ENCODE assay signal across 26 cellular contexts in the genomic region with DNA sequence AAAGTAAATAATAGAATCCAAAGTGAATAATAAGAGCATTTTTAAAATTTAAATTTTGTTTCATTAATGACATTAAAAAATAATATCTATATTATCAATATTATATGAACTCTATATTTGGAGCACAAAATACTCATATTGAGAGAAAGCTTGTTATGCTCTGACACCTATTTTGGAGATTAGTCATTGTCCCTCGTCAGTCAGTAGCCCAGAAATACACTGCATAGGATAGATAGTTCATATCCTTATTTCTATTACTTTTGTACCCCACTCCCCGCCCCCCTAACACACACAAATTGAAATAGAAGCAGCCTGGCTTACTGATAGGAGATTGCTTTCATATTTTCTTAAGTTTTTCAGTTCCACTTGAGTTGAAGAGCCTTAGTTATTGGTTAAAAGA.
"Had no signal": no experiment of that assay in that cellular context is flagged by ENCODE, and none has a peak within 500 bp of the region (broad histone marks: within the 10 kb centered on the region; RNA-seq: fewer than 3 reads in every experiment).

No MANE protein-coding gene starts in this region.

- H3K27ac Mint-ChIP-seq: memory B cell; natural killer cell treated with Interleukin-12 subunit alpha and Interleukin-12 subunit beta and Interleukin-15 and Interleukin-18, amount 100 ng/mL, for 72 hours; stimulated activated naive CD8-positive, alpha-beta T cell treated with anti-CD3 and anti-CD28 coated beads, Interleukin-15, amount 100 ng/mL, for 72 hours had no signal

- H3K27ac ChIP-seq: gastrocnemius medialis, neutrophil, prostate gland, right atrium auricular region, suprapubic skin, transverse colon, upper lobe of right lung, uterus had no signal

- H3K4me3 ChIP-seq: dorsolateral prefrontal cortex, gastrocnemius medialis, lung, prostate gland, right atrium auricular region, smooth muscle cell, suprapubic skin, transverse colon, upper lobe of right lung, uterus had no signal

- ATAC-seq: gastrocnemius medialis; left ventricle myocardium superior; natural killer cell treated with Interleukin-12 subunit alpha and Interleukin-12 subunit beta and Interleukin-15 and Interleukin-18, amount 100 ng/mL, for 72 hours; sciatic nerve; stimulated activated naive CD8-positive, alpha-beta T cell treated with anti-CD3 and anti-CD28 coated beads, Interleukin-15, amount 100 ng/mL, for 72 hours; upper lobe of right lung had no signal

- H3K27me3 ChIP-seq: dorsolateral prefrontal cortex, gastrocnemius medialis, neutrophil, right atrium auricular region, suprapubic skin, transverse colon, upper lobe of right lung, uterus had no signal

- H3K4me3 Mint-ChIP-seq: memory B cell; natural killer cell treated with Interleukin-12 subunit alpha and Interleukin-12 subunit beta and Interleukin-15 and Interleukin-18, amount 100 ng/mL, for 72 hours; neural crest cell; stimulated activated naive CD8-positive, alpha-beta T cell treated with anti-CD3 and anti-CD28 coated beads, Interleukin-15, amount 100 ng/mL, for 72 hours had no signal

- H3K4me1 ChIP-seq: gastrocnemius medialis, prostate gland, right atrium auricular region, suprapubic skin, transverse colon, upper lobe of right lung, uterus had no signal

- H3K36me3 ChIP-seq: gastrocnemius medialis, neutrophil, prostate gland, right atrium auricular region, suprapubic skin, transverse colon, upper lobe of right lung, uterus had no signal

- H3K36me3 Mint-ChIP-seq: memory B cell; natural killer cell treated with Interleukin-12 subunit alpha and Interleukin-12 subunit beta and Interleukin-15 and Interleukin-18, amount 100 ng/mL, for 72 hours had no signal

- H3K27me3 Mint-ChIP-seq: memory B cell; natural killer cell treated with Interleukin-12 subunit alpha and Interleukin-12 subunit beta and Interleukin-15 and Interleukin-18, amount 100 ng/mL, for 72 hours; stimulated activated naive CD8-positive, alpha-beta T cell treated with anti-CD3 and anti-CD28 coated beads, Interleukin-15, amount 100 ng/mL, for 72 hours had no signal

- H3K4me2 ChIP-seq: smooth muscle cell had no signal

- DNase-seq: cortex of kidney; dorsolateral prefrontal cortex; effector CD4-positive, alpha-beta T cell; foreskin fibroblast; gastrocnemius medialis; head of caudate nucleus; left ventricle myocardium superior; stimulated activated CD4-positive, alpha-beta T cell treated with anti-CD3 and anti-CD28 coated beads, Interleukin-12 subunit alpha, Interleukin-12 subunit beta, amount 100 ng/mL, for 4 hours; stimulated activated CD4-positive, alpha-beta T cell treated with anti-CD3 and anti-CD28 coated beads, Interleukin-1b, Interleukin-23, amount 100 ng/mL, for 48 hours; stimulated activated CD4-positive, alpha-beta T cell treated with anti-CD3 and anti-CD28 coated beads, Interleukin-4, amount 100 ng/mL, for 1 hour; stimulated activated CD8-positive, alpha-beta memory T cell treated with anti-CD3 and anti-CD28 coated beads, Interleukin-4, amount 100 ng/mL, for 48 hours; stimulated activated naive CD4-positive, alpha-beta T cell; stimulated activated naive CD8-positive, alpha-beta T cell treated with anti-CD3 and anti-CD28 coated beads, Interleukin-15, amount 100 ng/mL, for 72 hours; transverse colon; upper lobe of right lung; uterus had no signal

- H3K4me1 Mint-ChIP-seq: memory B cell; neural crest cell; stimulated activated naive CD8-positive, alpha-beta T cell treated with anti-CD3 and anti-CD28 coated beads, Interleukin-15, amount 100 ng/mL, for 72 hours had no signal

- H3K9me3 Mint-ChIP-seq: stimulated activated naive CD8-positive, alpha-beta T cell treated with anti-CD3 and anti-CD28 coated beads, Interleukin-15, amount 100 ng/mL, for 72 hours had no signal

- H3K9me3 ChIP-seq: gastrocnemius medialis, neutrophil, prostate gland, right atrium auricular region, transverse colon, upper lobe of right lung, uterus had no signal
